25 cellular contexts compared by ENCODE assay signal in genomic region chr7:142718314-142718713, GRCh38. TPM values are rescaled to one million over a fixed set of nuclear protein-coding genes. Genes with fewer than 3 reads are reported as not detected.
DNase-seq lines count a peak whose midpoint lies in the region; ATAC-seq lines count a peak whose summit lies in the region.
"Had no signal": no experiment of that assay in that cellular context is flagged by ENCODE, and none has a peak within 500 bp of the region (broad histone marks: within the 10 kb centered on the region; RNA-seq: fewer than 3 reads in every experiment).

No MANE protein-coding gene starts in this region.

- no peaks in the 10 kb centered on the region for H3K9me3 Mint-ChIP-seq in activated naive CD4-positive, alpha-beta T cell treated with anti-CD3 and anti-CD28 coated beads, Interleukin-2, amount 50 U/mL, for 24 hours
- no peaks in the 10 kb centered on the region for H3K9me3 Mint-ChIP-seq in central memory CD8-positive, alpha-beta T cell
- H3K9me3 Mint-ChIP-seq: nephron progenitor cell had no signal

- peaks cover 2% of the 10 kb centered on the region for H3K36me3 Mint-ChIP-seq in activated naive CD4-positive, alpha-beta T cell treated with anti-CD3 and anti-CD28 coated beads, Interleukin-2, amount 50 U/mL, for 24 hours
- no peaks in the 10 kb centered on the region for H3K36me3 Mint-ChIP-seq in T-helper 17 cell (ENCODE audit: low read depth)
- H3K36me3 Mint-ChIP-seq in central memory CD8-positive, alpha-beta T cell (ENCODE audit: insufficient read depth), result peaks cover 10% of the 10 kb centered on the region

- no peak for DNase-seq in activated naive CD4-positive, alpha-beta T cell treated with Interleukin-2 at 50 U/mL for 16 hours
- DNase-seq in T-helper 17 cell, result no peak
- DNase-seq in central memory CD8-positive, alpha-beta T cell (ENCODE audit: low spot score in 2 of 2), result no peak
- DNase-seq in germinal center (ENCODE audit: low spot score), result no peak
- no peak for DNase-seq in SIG-M5 (lab: John Stamatoyannopoulos, UW)
- DNase-seq: activated CD4-positive, CD25-positive, alpha-beta regulatory T cell; central memory CD4-positive, alpha-beta T cell; midbrain; NCI-H1092; NCI-H187 treated with DMSO at 0.1 percent for 48 hours; NCI-H526 treated with DMSO at 0.1 percent for 48 hours; nephron progenitor cell; right cardiac atrium; stimulated activated CD4-positive, alpha-beta T cell treated with anti-CD3 and anti-CD28 coated beads, Interleukin-4, amount 100 ng/mL, for 4 hours; stimulated activated naive CD4-positive, alpha-beta T cell treated with Interleukin-2 at 50 U/mL for 16 hours; T1000; thyroid gland had no signal

- ATAC-seq in T-helper 17 cell (no peak), HG03521 (IDR thresholded peaks at IDR 0.05; ENCODE audit: unreplicated experiment) (no peak)
- ATAC-seq in central memory CD8-positive, alpha-beta T cell (replicated peaks; ENCODE audit: extremely low read depth, poor library complexity, severe bottlenecking), result no peak
- ATAC-seq: right cardiac atrium had no signal

- H3K9me3 ChIP-seq in T-helper 17 cell (ENCODE audit: control insufficient read depth, low read length, poor library complexity, severe bottlenecking), result no peaks in the 10 kb centered on the region
- H3K9me3 ChIP-seq: thyroid gland had no signal

- H3K27me3 Mint-ChIP-seq in activated naive CD4-positive, alpha-beta T cell treated with anti-CD3 and anti-CD28 coated beads, Interleukin-2, amount 50 U/mL, for 24 hours, result no peaks in the 10 kb centered on the region
- H3K27me3 Mint-ChIP-seq in T-helper 17 cell, result no peaks in the 10 kb centered on the region
- H3K27me3 Mint-ChIP-seq in central memory CD8-positive, alpha-beta T cell, result no peaks in the 10 kb centered on the region

- peaks cover 59% of the 10 kb centered on the region for H3K4me1 Mint-ChIP-seq in activated naive CD4-positive, alpha-beta T cell treated with anti-CD3 and anti-CD28 coated beads, Interleukin-2, amount 50 U/mL, for 24 hours
- H3K4me1 Mint-ChIP-seq in T-helper 17 cell, result peaks cover 25% of the 10 kb centered on the region
- H3K4me1 Mint-ChIP-seq in central memory CD8-positive, alpha-beta T cell, result peaks cover 49% of the 10 kb centered on the region
- H3K4me1 Mint-ChIP-seq: nephron progenitor cell had no signal

- peak overlapping the region; percentile 83 for H3K27ac Mint-ChIP-seq in activated naive CD4-positive, alpha-beta T cell treated with anti-CD3 and anti-CD28 coated beads, Interleukin-2, amount 50 U/mL, for 24 hours
- H3K27ac Mint-ChIP-seq in T-helper 17 cell, result peak overlapping the region; percentile 47
- peak overlapping the region; percentile 83 for H3K27ac Mint-ChIP-seq in central memory CD8-positive, alpha-beta T cell (ENCODE audit: low read depth)
- H3K27ac Mint-ChIP-seq: nephron progenitor cell had no signal

- H3K4me3 Mint-ChIP-seq in activated naive CD4-positive, alpha-beta T cell treated with anti-CD3 and anti-CD28 coated beads, Interleukin-2, amount 50 U/mL, for 24 hours, result peak overlapping the region; percentile 74
- H3K4me3 Mint-ChIP-seq in T-helper 17 cell, result peak overlapping the region; percentile 77
- peak overlapping the region; percentile 54 for H3K4me3 Mint-ChIP-seq in central memory CD8-positive, alpha-beta T cell
- H3K4me3 Mint-ChIP-seq: nephron progenitor cell had no signal

RNA-seq across cellular contexts. Expression of gene PRSS1, which starts 31.0 kb away (rescaled TPM):
- total RNA-seq in T-helper 17 cell, result not detected
- total RNA-seq: astrocyte, dermis microvascular lymphatic vessel endothelial cell, fibroblast of lung, glomerular endothelial cell, H4, RPMI7951 had no signal

RNA-seq across cellular contexts. Expression of gene PRSS2, which starts 52.5 kb away (rescaled TPM):
- total RNA-seq in T-helper 17 cell, result not detected
- total RNA-seq: astrocyte, dermis microvascular lymphatic vessel endothelial cell, fibroblast of lung, H4, RPMI7951, thyroid gland had no signal
